In genomic region chr10:130360826-130361311, GRCh38 we compare ENCODE assay signal across 24 cellular contexts.
DNase-seq lines count a peak whose midpoint lies in the region; ATAC-seq and TF ChIP-seq lines count a peak whose summit lies in the region.
"Had no signal": no experiment of that assay in that cellular context is flagged by ENCODE, and none has a peak within 500 bp of the region (broad histone marks: within the 10 kb centered on the region; RNA-seq: fewer than 3 reads in every experiment).

No MANE protein-coding gene starts in this region.

- WGBS in testis, 2 donors = 68 to 76% methylated on average over 9 to 11 of the region's 11 CpGs

- H3K27me3 ChIP-seq in testis = no peaks in the 10 kb centered on the region
- H3K27me3 ChIP-seq: ovary, right atrium auricular region had no signal

- H3K4me1 Mint-ChIP-seq in activated naive CD4-positive, alpha-beta T cell treated with anti-CD3 and anti-CD28 coated beads, Interleukin-2, amount 10 ng/mL, durations not matched to agents 7 days and 5 days = no peaks in the 10 kb centered on the region
- H3K4me1 Mint-ChIP-seq in activated naive CD4-positive, alpha-beta T cell treated with anti-CD3 and anti-CD28 coated beads for 36 hours (ENCODE audit: low read depth) = no peaks in the 10 kb centered on the region
- H3K4me1 Mint-ChIP-seq: activated naive CD8-positive, alpha-beta T cell treated with anti-CD3 and anti-CD28 coated beads, Interleukin-2, amount 10 ng/mL, durations not matched to agents 7 days and 5 days; CD4-positive, alpha-beta memory T cell; central memory CD8-positive, alpha-beta T cell; GM23338; naive thymus-derived CD8-positive, alpha-beta T cell; stimulated activated naive B cell treated with anti-CD40 and anti-IgM and Interleukin-4, amounts not matched to agents 10 μg/mL and 1 μg/mL and 100 μg/mL, for 72 hours had no signal

- no peak overlapping the region for H3K4me3 Mint-ChIP-seq in activated naive CD4-positive, alpha-beta T cell treated with anti-CD3 and anti-CD28 coated beads, Interleukin-2, amount 10 ng/mL, durations not matched to agents 7 days and 5 days
- H3K4me3 Mint-ChIP-seq in activated naive CD4-positive, alpha-beta T cell treated with anti-CD3 and anti-CD28 coated beads for 36 hours = no peak overlapping the region
- H3K4me3 Mint-ChIP-seq: activated naive CD8-positive, alpha-beta T cell treated with anti-CD3 and anti-CD28 coated beads, Interleukin-2, amount 10 ng/mL, durations not matched to agents 7 days and 5 days; CD4-positive, alpha-beta memory T cell; central memory CD8-positive, alpha-beta T cell; GM23338; mesothelial cell of epicardium; naive thymus-derived CD8-positive, alpha-beta T cell; stimulated activated naive B cell treated with anti-CD40 and anti-IgM and Interleukin-4, amounts not matched to agents 10 μg/mL and 1 μg/mL and 100 μg/mL, for 72 hours had no signal

- peaks cover 2% of the 10 kb centered on the region for H3K9me3 Mint-ChIP-seq in activated naive CD4-positive, alpha-beta T cell treated with anti-CD3 and anti-CD28 coated beads, Interleukin-2, amount 10 ng/mL, durations not matched to agents 7 days and 5 days
- peaks cover 3% of the 10 kb centered on the region for H3K9me3 Mint-ChIP-seq in activated naive CD4-positive, alpha-beta T cell treated with anti-CD3 and anti-CD28 coated beads for 36 hours
- H3K9me3 Mint-ChIP-seq: mesothelial cell of epicardium had no signal

- CTCF ChIA-PET in activated naive CD4-positive, alpha-beta T cell treated with anti-CD3 and anti-CD28 coated beads, Interleukin-2, amount 10 ng/mL, durations not matched to agents 7 days and 5 days (lab: Charles Lee) = no interaction called here
- CTCF ChIA-PET in activated naive CD4-positive, alpha-beta T cell treated with anti-CD3 and anti-CD28 coated beads for 36 hours (lab: Charles Lee) = no interaction called here

- H3K4me3 ChIP-seq in testis = no peak overlapping the region
- H3K4me3 ChIP-seq: GM23338, left ventricle myocardium inferior, ovary, right atrium auricular region had no signal

- no peaks in the 10 kb centered on the region for H3K27me3 Mint-ChIP-seq in activated naive CD4-positive, alpha-beta T cell treated with anti-CD3 and anti-CD28 coated beads, Interleukin-2, amount 10 ng/mL, durations not matched to agents 7 days and 5 days
- H3K27me3 Mint-ChIP-seq in activated naive CD4-positive, alpha-beta T cell treated with anti-CD3 and anti-CD28 coated beads for 36 hours (ENCODE audit: low read depth) = peaks cover 3% of the 10 kb centered on the region
- H3K27me3 Mint-ChIP-seq: activated naive CD8-positive, alpha-beta T cell treated with anti-CD3 and anti-CD28 coated beads, Interleukin-2, amount 10 ng/mL, durations not matched to agents 7 days and 5 days; central memory CD8-positive, alpha-beta T cell; stimulated activated naive B cell treated with anti-CD40 and anti-IgM and Interleukin-4, amounts not matched to agents 10 μg/mL and 1 μg/mL and 100 μg/mL, for 72 hours had no signal

- intact Hi-C loops in activated naive CD4-positive, alpha-beta T cell treated with anti-CD3 and anti-CD28 coated beads for 36 hours (cut with micrococcal nuclease) = no loop called here
- intact Hi-C loops in testis (cut with DNase I; ENCODE audit: low total_unique reads) = no loop called here

- no peaks in the 10 kb centered on the region for H3K36me3 ChIP-seq in testis (ENCODE audit: low read depth, missing control alignments)
- H3K36me3 ChIP-seq: left ventricle myocardium inferior, ovary, right atrium auricular region had no signal

- no peaks in the 10 kb centered on the region for H3K36me3 Mint-ChIP-seq in activated naive CD4-positive, alpha-beta T cell treated with anti-CD3 and anti-CD28 coated beads, Interleukin-2, amount 10 ng/mL, durations not matched to agents 7 days and 5 days
- no peaks in the 10 kb centered on the region for H3K36me3 Mint-ChIP-seq in activated naive CD4-positive, alpha-beta T cell treated with anti-CD3 and anti-CD28 coated beads for 36 hours (ENCODE audit: low read depth)
- H3K36me3 Mint-ChIP-seq: activated naive CD8-positive, alpha-beta T cell treated with anti-CD3 and anti-CD28 coated beads, Interleukin-2, amount 10 ng/mL, durations not matched to agents 7 days and 5 days; CD4-positive, alpha-beta memory T cell; mesothelial cell of epicardium; naive thymus-derived CD8-positive, alpha-beta T cell; stimulated activated naive B cell treated with anti-CD40 and anti-IgM and Interleukin-4, amounts not matched to agents 10 μg/mL and 1 μg/mL and 100 μg/mL, for 72 hours had no signal

- H3K9me3 ChIP-seq in testis = no peaks in the 10 kb centered on the region
- H3K9me3 ChIP-seq: left ventricle myocardium inferior, ovary, right atrium auricular region had no signal

- no peak for TF ChIP-seq POLR2A in testis (IDR thresholded peaks at IDR 0.05)

- no peak for DNase-seq in activated naive CD4-positive, alpha-beta T cell treated with anti-CD3 and anti-CD28 coated beads, Interleukin-2, amount 10 ng/mL, durations not matched to agents 7 days and 5 days
- no peak for DNase-seq in activated naive CD4-positive, alpha-beta T cell treated with anti-CD3 and anti-CD28 coated beads for 36 hours
- DNase-seq in NCI-H2029 treated with DMSO at 0.1 percent for 48 hours (lab: John Stamatoyannopoulos, UW) = peak; percentile 15
- DNase-seq in ureter (ENCODE audit: low spot score) = peak; percentile 35
- no peak for DNase-seq in testis
- DNase-seq in SKM-1 treated with dmso at 0.1 percent for 144 hours (lab: John Stamatoyannopoulos, UW; ENCODE audit: unreplicated experiment) = no peak
- DNase-seq: activated CD4-positive, alpha-beta T cell treated with anti-CD3 and anti-CD28 coated beads for 4 hours; activated naive CD8-positive, alpha-beta T cell treated with anti-CD3 and anti-CD28 coated beads, Interleukin-2, amount 10 ng/mL, durations not matched to agents 7 days and 5 days; CD4-positive, alpha-beta memory T cell; hypothalamus; left ventricle myocardium inferior; NCI-H1436; NCI-H226; NK-92 treated with Interleukin-12 subunit alpha and Interleukin-12 subunit beta, amount 100 ng/mL, for 24 hours; ovary; stimulated activated CD4-positive, alpha-beta T cell treated with anti-CD3 and anti-CD28 coated beads, Interleukin-4, amount 100 ng/mL, for 24 hours; stimulated activated naive B cell treated with anti-CD40 and anti-IgM and Interleukin-4, amounts not matched to agents 10 μg/mL and 1 μg/mL and 100 μg/mL, for 72 hours; T-helper 2 cell had no signal

- no peak for ATAC-seq in SK-N-SH treated with all-trans-retinoic acid at 6 μM for 48 hours
- ATAC-seq: GM23338; naive thymus-derived CD8-positive, alpha-beta T cell; stimulated activated naive B cell treated with anti-CD40 and anti-IgM and Interleukin-4, amounts not matched to agents 10 μg/mL and 1 μg/mL and 100 μg/mL, for 72 hours had no signal

- TF ChIP-seq CTCF in testis (IDR thresholded peaks at IDR 0.05) = no peak

- H3K27ac Mint-ChIP-seq in activated naive CD4-positive, alpha-beta T cell treated with anti-CD3 and anti-CD28 coated beads, Interleukin-2, amount 10 ng/mL, durations not matched to agents 7 days and 5 days = peak overlapping the region; percentile 33
- no peak overlapping the region for H3K27ac Mint-ChIP-seq in activated naive CD4-positive, alpha-beta T cell treated with anti-CD3 and anti-CD28 coated beads for 36 hours
- H3K27ac Mint-ChIP-seq: activated naive CD8-positive, alpha-beta T cell treated with anti-CD3 and anti-CD28 coated beads, Interleukin-2, amount 10 ng/mL, durations not matched to agents 7 days and 5 days; CD4-positive, alpha-beta memory T cell; GM23338; mesothelial cell of epicardium; naive thymus-derived CD8-positive, alpha-beta T cell; stimulated activated naive B cell treated with anti-CD40 and anti-IgM and Interleukin-4, amounts not matched to agents 10 μg/mL and 1 μg/mL and 100 μg/mL, for 72 hours had no signal

- H3K27ac ChIP-seq in testis = no peak overlapping the region
- H3K27ac ChIP-seq: left ventricle myocardium inferior, ovary, right atrium auricular region had no signal

- no peaks in the 10 kb centered on the region for H3K4me1 ChIP-seq in testis

TF ChIP-seq in SK-N-SH treated with all-trans-retinoic acid at 6 μM for 48 hours, 23 proteins besides CTCF, POLR2A, EP300 and RAD21:
- TF ChIP-seq ZNF70 (CRISPR knock-in tag; IDR thresholded peaks at IDR 0.05) (no peak), ESRRG (CRISPR knock-in tag; IDR thresholded peaks at IDR 0.05) (no peak), TCF4 (CRISPR knock-in tag; IDR thresholded peaks at IDR 0.05; ENCODE audit: borderline replicate concordance) (peak; percentile 62; the same call in 1 of the 2 replicates)

Comparison
In these comparisons a context has a peak if more than half of its experiments do, and no peak if none do; other contexts are left out.
1. DNase-seq: peak in NCI-H2029 treated with DMSO at 0.1 percent for 48 hours (single experiment) and ureter (single experiment); none in activated naive CD4-positive, alpha-beta T cell treated with anti-CD3 and anti-CD28 coated beads, Interleukin-2, amount 10 ng/mL, durations not matched to agents 7 days and 5 days (single experiment), activated naive CD4-positive, alpha-beta T cell treated with anti-CD3 and anti-CD28 coated beads for 36 hours (single experiment), testis (single experiment) and SKM-1 treated with dmso at 0.1 percent for 144 hours (single experiment).